2 cellular contexts compared by ENCODE assay signal in the genomic region with DNA sequence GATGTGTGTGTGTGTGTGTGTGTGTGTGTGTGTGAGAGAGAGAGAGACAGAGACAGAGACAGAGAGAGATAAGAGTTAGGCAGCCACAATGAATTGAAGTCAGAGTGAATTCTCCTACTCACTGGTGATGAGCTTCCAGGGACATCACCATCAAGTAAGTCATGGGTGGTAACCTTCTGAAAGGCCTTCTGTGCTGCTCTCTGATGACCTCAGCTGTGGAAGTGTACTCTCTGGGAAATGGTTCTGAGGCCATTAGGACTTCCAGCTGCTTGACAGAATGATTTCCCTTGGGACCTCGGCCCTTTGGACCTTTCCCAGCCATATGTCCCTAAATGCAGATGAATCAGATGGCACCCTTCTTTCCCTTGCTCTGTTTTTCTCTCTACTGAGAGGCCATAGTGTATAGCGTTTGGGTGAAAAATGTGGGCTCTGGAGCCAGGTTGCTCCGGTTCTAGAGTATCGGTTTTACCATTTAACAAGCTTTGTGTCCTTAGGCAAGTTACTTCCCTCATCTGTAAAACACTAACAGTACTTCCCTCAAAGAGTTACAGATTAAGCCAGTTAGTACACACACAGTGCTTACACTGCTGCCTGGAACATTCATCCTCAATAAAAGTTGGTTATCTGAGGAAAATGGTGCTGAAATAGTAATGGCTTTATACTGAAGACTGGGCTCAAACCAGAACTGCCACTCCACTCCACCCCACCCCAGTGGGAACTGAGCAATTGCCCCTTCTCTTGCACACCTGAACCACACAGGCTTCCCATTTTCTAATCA.
TF ChIP-seq lines count a peak whose summit lies in the region.

No MANE protein-coding gene starts in this region.

TF ChIP-seq in A549, 52 proteins besides CTCF, POLR2A, EP300 and RAD21:
- TF ChIP-seq CBX8 (IDR thresholded peaks at IDR 0.05): no peak
- no peak for TF ChIP-seq HDAC2 (IDR thresholded peaks at IDR 0.05)
- no peak for TF ChIP-seq POLR2AphosphoS2 (conservative IDR thresholded peaks at IDR 0.05; ENCODE audit: low read length)
- TF ChIP-seq CEBPB (IDR thresholded peaks at IDR 0.05): no peak
- no peak for TF ChIP-seq HOXB13 (CRISPR knock-in tag; IDR thresholded peaks at IDR 0.05; ENCODE audit: low read depth)
- no peak for TF ChIP-seq PBX3 (IDR thresholded peaks at IDR 0.05)
- TF ChIP-seq RARB (CRISPR knock-in tag; IDR thresholded peaks at IDR 0.05): no peak

TF ChIP-seq in IMR-90, 13 proteins besides CTCF, POLR2A, EP300 and RAD21:
- no peak for TF ChIP-seq MAZ (IDR thresholded peaks at IDR 0.05; ENCODE audit: borderline replicate concordance, low read depth, low read length)
